Comparison of ENCODE assay signal across 20 cellular contexts in the genomic region with DNA sequence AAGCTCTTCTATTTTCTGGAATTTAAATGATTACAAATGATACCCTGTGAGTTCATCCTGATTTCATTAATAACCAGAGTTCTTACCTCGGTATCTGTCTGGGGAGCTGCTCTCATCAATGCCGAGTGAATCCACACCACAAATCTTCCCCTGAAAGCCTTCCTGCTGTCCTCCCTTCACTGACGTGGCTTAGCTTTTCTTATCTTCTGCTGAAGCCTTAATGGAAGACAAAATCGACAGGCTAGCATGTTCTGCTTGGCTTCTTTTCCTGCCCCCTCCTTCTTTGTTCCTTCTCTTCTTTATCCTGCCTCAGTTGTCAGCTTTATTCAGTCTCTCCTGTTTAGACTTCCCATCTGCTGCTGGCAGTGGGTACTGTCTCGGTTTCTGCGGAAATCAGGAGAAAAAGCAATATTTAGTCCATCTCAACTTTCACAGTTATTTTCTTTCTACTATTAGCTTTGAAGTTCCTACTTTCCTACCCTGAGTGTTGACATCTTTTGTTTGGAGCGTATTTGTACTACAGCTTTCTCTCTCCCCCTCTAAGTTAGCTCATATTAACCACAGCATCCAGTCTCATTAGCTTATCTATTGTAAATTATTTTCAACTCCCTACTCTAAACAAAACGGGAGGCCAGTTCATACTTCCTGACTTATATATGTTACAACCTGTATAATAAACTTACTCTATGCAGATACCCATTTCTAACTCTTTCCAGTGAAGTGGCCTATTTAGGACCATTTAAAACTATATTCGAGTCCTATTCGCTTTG.
"Had no signal": no experiment of that assay in that cellular context is flagged by ENCODE, and none has a peak within 500 bp of the region (broad histone marks: within the 10 kb centered on the region; RNA-seq: fewer than 3 reads in every experiment).

No MANE protein-coding gene starts in this region.

- H3K4me3 Mint-ChIP-seq: activated CD4-positive, alpha-beta T cell treated with anti-CD3 and anti-CD28 coated beads for 36 hours; activated naive CD8-positive, alpha-beta T cell treated with anti-CD3 and anti-CD28 coated beads for 36 hours; activated T-helper 17 cell treated with anti-CD3 and anti-CD28 coated beads, Interleukin-2, amount 50 U/mL, for 72 hours; memory B cell; natural killer cell; stimulated activated effector memory CD8-positive, alpha-beta T cell treated with anti-CD3 and anti-CD28 coated beads, Interleukin-12 subunit alpha, Interleukin-12 subunit beta, amount 100 ng/mL, for 72 hours had no signal

- DNase-seq: activated CD4-positive, alpha-beta T cell treated with anti-CD3 and anti-CD28 coated beads for 36 hours; activated CD4-positive, alpha-beta T cell treated with anti-CD3 and anti-CD28 coated beads, Interleukin-2, amount 50 U/mL, for 48 hours; activated naive CD4-positive, alpha-beta T cell; activated naive CD8-positive, alpha-beta T cell treated with anti-CD3 and anti-CD28 coated beads for 36 hours; amygdala; body of pancreas; colonic mucosa; heart left ventricle; natural killer cell; occipital lobe; right cardiac atrium; stimulated activated CD4-positive, alpha-beta T cell treated with anti-CD3 and anti-CD28 coated beads, Interleukin-15, amount 100 ng/mL, for 24 hours; stimulated activated CD4-positive, alpha-beta T cell treated with anti-CD3 and anti-CD28 coated beads, Interleukin-4, amount 100 ng/mL, for 1 hour; stomach; SW 1271 had no signal

- H3K4me1 Mint-ChIP-seq: activated CD4-positive, alpha-beta T cell treated with anti-CD3 and anti-CD28 coated beads for 36 hours; activated naive CD8-positive, alpha-beta T cell treated with anti-CD3 and anti-CD28 coated beads for 36 hours; activated T-helper 17 cell treated with anti-CD3 and anti-CD28 coated beads, Interleukin-2, amount 50 U/mL, for 72 hours; memory B cell; natural killer cell; stimulated activated effector memory CD8-positive, alpha-beta T cell treated with anti-CD3 and anti-CD28 coated beads, Interleukin-12 subunit alpha, Interleukin-12 subunit beta, amount 100 ng/mL, for 72 hours had no signal

- H3K27me3 ChIP-seq: body of pancreas, colonic mucosa, gastroesophageal sphincter, heart left ventricle, stomach had no signal

- H3K27ac Mint-ChIP-seq: activated CD4-positive, alpha-beta T cell treated with anti-CD3 and anti-CD28 coated beads for 36 hours; activated naive CD8-positive, alpha-beta T cell treated with anti-CD3 and anti-CD28 coated beads for 36 hours; activated T-helper 17 cell treated with anti-CD3 and anti-CD28 coated beads, Interleukin-2, amount 50 U/mL, for 72 hours; memory B cell; natural killer cell; progenitor cell of endocrine pancreas; stimulated activated effector memory CD8-positive, alpha-beta T cell treated with anti-CD3 and anti-CD28 coated beads, Interleukin-12 subunit alpha, Interleukin-12 subunit beta, amount 100 ng/mL, for 72 hours had no signal

- ATAC-seq: activated CD4-positive, alpha-beta T cell treated with anti-CD3 and anti-CD28 coated beads for 36 hours; activated T-helper 17 cell treated with anti-CD3 and anti-CD28 coated beads, Interleukin-2, amount 50 U/mL, for 72 hours; gastroesophageal sphincter; natural killer cell; stimulated activated effector memory CD8-positive, alpha-beta T cell treated with anti-CD3 and anti-CD28 coated beads, Interleukin-12 subunit alpha, Interleukin-12 subunit beta, amount 100 ng/mL, for 72 hours had no signal

- H3K36me3 ChIP-seq: colonic mucosa, gastroesophageal sphincter, heart left ventricle, stomach had no signal

- H3K4me1 ChIP-seq: body of pancreas, colonic mucosa, gastroesophageal sphincter had no signal

- H3K27ac ChIP-seq: colonic mucosa had no signal

- H3K27me3 Mint-ChIP-seq: progenitor cell of endocrine pancreas had no signal

- H3K9me3 ChIP-seq: body of pancreas, colonic mucosa had no signal

- H3K36me3 Mint-ChIP-seq: activated naive CD8-positive, alpha-beta T cell treated with anti-CD3 and anti-CD28 coated beads for 36 hours; stimulated activated effector memory CD8-positive, alpha-beta T cell treated with anti-CD3 and anti-CD28 coated beads, Interleukin-12 subunit alpha, Interleukin-12 subunit beta, amount 100 ng/mL, for 72 hours had no signal

- H3K4me3 ChIP-seq: body of pancreas, colonic mucosa, gastroesophageal sphincter, heart left ventricle, stomach had no signal
